Comparison of ENCODE assay signal across 21 cellular contexts in the genomic region with DNA sequence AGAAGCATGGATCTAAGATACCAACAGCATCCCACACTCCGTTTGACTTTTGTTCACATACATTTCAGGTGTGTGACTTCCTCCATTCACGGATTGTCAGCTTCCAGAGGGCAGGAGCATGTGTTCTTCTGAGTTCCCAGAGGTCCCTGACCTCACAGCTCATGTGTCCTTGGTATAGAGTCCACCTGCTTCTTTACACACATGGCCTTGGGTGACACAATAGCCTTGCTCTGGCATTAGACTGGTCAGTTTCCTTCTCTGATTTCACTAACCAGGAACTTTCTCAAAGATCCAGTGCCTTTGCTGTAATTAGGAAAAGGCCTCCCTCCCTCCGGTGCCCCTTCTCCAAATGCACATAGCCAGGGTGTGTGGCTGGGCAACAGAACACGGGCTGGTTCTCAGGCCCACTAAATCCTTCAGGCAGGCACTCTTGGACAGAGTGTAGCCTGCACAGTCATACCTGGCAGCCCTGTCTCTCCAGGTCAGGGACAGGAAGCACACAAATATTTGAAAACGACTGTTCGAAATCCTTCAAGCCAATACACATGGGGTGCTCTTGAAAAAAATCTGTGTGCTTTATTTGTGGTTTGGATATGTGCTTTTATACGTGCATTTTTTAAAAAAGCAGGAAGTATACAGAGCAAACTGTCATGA.
DNase-seq lines count a peak whose midpoint lies in the region; ATAC-seq, FAIRE-seq and TF ChIP-seq lines count a peak whose summit lies in the region.
"Had no signal": no experiment of that assay in that cellular context is flagged by ENCODE, and none has a peak within 500 bp of the region (broad histone marks: within the 10 kb centered on the region; RNA-seq: fewer than 3 reads in every experiment).

No MANE protein-coding gene starts in this region.

- ATAC-seq in activated CD8-positive, alpha-beta T cell treated with anti-CD3 and anti-CD28 coated beads, Interleukin-2, amount 10 ng/mL, durations not matched to agents 7 days and 5 days, result no peak
- ATAC-seq in activated CD8-positive, alpha-beta T cell treated with anti-CD3 and anti-CD28 coated beads for 36 hours, result no peak
- ATAC-seq in stimulated activated naive B cell treated with anti-CD40 and anti-IgM and Interleukin-4, amounts not matched to agents 10 μg/mL and 1 μg/mL and 100 μg/mL, for 72 hours (replicated peaks), result no peak

- CTCF ChIA-PET in activated CD8-positive, alpha-beta T cell treated with anti-CD3 and anti-CD28 coated beads, Interleukin-2, amount 10 ng/mL, durations not matched to agents 7 days and 5 days (lab: Charles Lee), result no interaction called here
- CTCF ChIA-PET in activated CD8-positive, alpha-beta T cell treated with anti-CD3 and anti-CD28 coated beads for 36 hours (lab: Charles Lee), result no interaction called here

- intact Hi-C loops in activated CD8-positive, alpha-beta T cell treated with anti-CD3 and anti-CD28 coated beads for 36 hours (cut with micrococcal nuclease), result no loop called here
- intact Hi-C loops in dendritic cell treated with granulocyte-macrophage colony-stimulating factor and Interleukin-4, amounts not matched to agents 40 ng/mL and 50 ng/mL, for 4 days (cut with micrococcal nuclease), result no loop called here

- FAIRE-seq in GM18507 (lab: Jason Lieb, UNC), result peak; percentile 15
- FAIRE-seq: D721Med, H54 had no signal

- H3K4me3 Mint-ChIP-seq in activated CD8-positive, alpha-beta T cell treated with anti-CD3 and anti-CD28 coated beads, Interleukin-2, amount 10 ng/mL, durations not matched to agents 7 days and 5 days, result no peak overlapping the region
- no peak overlapping the region for H3K4me3 Mint-ChIP-seq in activated CD8-positive, alpha-beta T cell treated with anti-CD3 and anti-CD28 coated beads for 36 hours
- H3K4me3 Mint-ChIP-seq in dendritic cell treated with granulocyte-macrophage colony-stimulating factor and Interleukin-4, amounts not matched to agents 40 ng/mL and 50 ng/mL, for 4 days, result no peak overlapping the region
- no peak overlapping the region for H3K4me3 Mint-ChIP-seq in osteocyte (ENCODE audit: unreplicated experiment)
- H3K4me3 Mint-ChIP-seq in stimulated activated naive B cell treated with anti-CD40 and anti-IgM and Interleukin-4, amounts not matched to agents 10 μg/mL and 1 μg/mL and 100 μg/mL, for 72 hours, result no peak overlapping the region

- H3K4me1 Mint-ChIP-seq in activated CD8-positive, alpha-beta T cell treated with anti-CD3 and anti-CD28 coated beads, Interleukin-2, amount 10 ng/mL, durations not matched to agents 7 days and 5 days (ENCODE audit: low read depth), result peaks cover 37% of the 10 kb centered on the region
- peaks cover 16% of the 10 kb centered on the region for H3K4me1 Mint-ChIP-seq in activated CD8-positive, alpha-beta T cell treated with anti-CD3 and anti-CD28 coated beads for 36 hours (ENCODE audit: low read depth)
- H3K4me1 Mint-ChIP-seq in dendritic cell treated with granulocyte-macrophage colony-stimulating factor and Interleukin-4, amounts not matched to agents 40 ng/mL and 50 ng/mL, for 4 days (ENCODE audit: low read depth), result peaks cover 20% of the 10 kb centered on the region
- H3K4me1 Mint-ChIP-seq in osteocyte (ENCODE audit: unreplicated experiment), result no peaks in the 10 kb centered on the region
- H3K4me1 Mint-ChIP-seq in stimulated activated naive B cell treated with anti-CD40 and anti-IgM and Interleukin-4, amounts not matched to agents 10 μg/mL and 1 μg/mL and 100 μg/mL, for 72 hours, result peaks cover 25 to 28% of the 10 kb centered on the region in 2 donors

- no peaks in the 10 kb centered on the region for H3K36me3 Mint-ChIP-seq in activated CD8-positive, alpha-beta T cell treated with anti-CD3 and anti-CD28 coated beads, Interleukin-2, amount 10 ng/mL, durations not matched to agents 7 days and 5 days (ENCODE audit: low read depth)
- no peaks in the 10 kb centered on the region for H3K36me3 Mint-ChIP-seq in activated CD8-positive, alpha-beta T cell treated with anti-CD3 and anti-CD28 coated beads for 36 hours (ENCODE audit: low read depth)
- no peaks in the 10 kb centered on the region for H3K36me3 Mint-ChIP-seq in dendritic cell treated with granulocyte-macrophage colony-stimulating factor and Interleukin-4, amounts not matched to agents 40 ng/mL and 50 ng/mL, for 4 days (ENCODE audit: low read depth)
- no peaks in the 10 kb centered on the region for H3K36me3 Mint-ChIP-seq in osteocyte (ENCODE audit: unreplicated experiment)
- H3K36me3 Mint-ChIP-seq in stimulated activated naive B cell treated with anti-CD40 and anti-IgM and Interleukin-4, amounts not matched to agents 10 μg/mL and 1 μg/mL and 100 μg/mL, for 72 hours, result no peaks in the 10 kb centered on the region

- no peaks in the 10 kb centered on the region for H3K9me3 Mint-ChIP-seq in activated CD8-positive, alpha-beta T cell treated with anti-CD3 and anti-CD28 coated beads, Interleukin-2, amount 10 ng/mL, durations not matched to agents 7 days and 5 days (ENCODE audit: insufficient read depth)
- H3K9me3 Mint-ChIP-seq in activated CD8-positive, alpha-beta T cell treated with anti-CD3 and anti-CD28 coated beads for 36 hours, result no peaks in the 10 kb centered on the region
- no peaks in the 10 kb centered on the region for H3K9me3 Mint-ChIP-seq in dendritic cell treated with granulocyte-macrophage colony-stimulating factor and Interleukin-4, amounts not matched to agents 40 ng/mL and 50 ng/mL, for 4 days
- H3K9me3 Mint-ChIP-seq in osteocyte (ENCODE audit: unreplicated experiment), result no peaks in the 10 kb centered on the region
- H3K9me3 Mint-ChIP-seq in stimulated activated naive B cell treated with anti-CD40 and anti-IgM and Interleukin-4, amounts not matched to agents 10 μg/mL and 1 μg/mL and 100 μg/mL, for 72 hours, result peaks cover 0 to 8% of the 10 kb centered on the region in 2 donors

- no peaks in the 10 kb centered on the region for H3K27me3 Mint-ChIP-seq in activated CD8-positive, alpha-beta T cell treated with anti-CD3 and anti-CD28 coated beads, Interleukin-2, amount 10 ng/mL, durations not matched to agents 7 days and 5 days (ENCODE audit: low read depth)
- H3K27me3 Mint-ChIP-seq in activated CD8-positive, alpha-beta T cell treated with anti-CD3 and anti-CD28 coated beads for 36 hours, result no peaks in the 10 kb centered on the region
- peaks cover 4% of the 10 kb centered on the region for H3K27me3 Mint-ChIP-seq in dendritic cell treated with granulocyte-macrophage colony-stimulating factor and Interleukin-4, amounts not matched to agents 40 ng/mL and 50 ng/mL, for 4 days
- peaks cover 93% of the 10 kb centered on the region for H3K27me3 Mint-ChIP-seq in osteocyte (ENCODE audit: unreplicated experiment)
- no peaks in the 10 kb centered on the region for H3K27me3 Mint-ChIP-seq in stimulated activated naive B cell treated with anti-CD40 and anti-IgM and Interleukin-4, amounts not matched to agents 10 μg/mL and 1 μg/mL and 100 μg/mL, for 72 hours

- H3K27ac Mint-ChIP-seq in activated CD8-positive, alpha-beta T cell treated with anti-CD3 and anti-CD28 coated beads, Interleukin-2, amount 10 ng/mL, durations not matched to agents 7 days and 5 days, result peak overlapping the region; percentile 56
- no peak overlapping the region for H3K27ac Mint-ChIP-seq in activated CD8-positive, alpha-beta T cell treated with anti-CD3 and anti-CD28 coated beads for 36 hours
- peak overlapping the region; percentile 21 for H3K27ac Mint-ChIP-seq in dendritic cell treated with granulocyte-macrophage colony-stimulating factor and Interleukin-4, amounts not matched to agents 40 ng/mL and 50 ng/mL, for 4 days
- H3K27ac Mint-ChIP-seq in osteocyte (ENCODE audit: unreplicated experiment), result no peak overlapping the region
- no peak overlapping the region for H3K27ac Mint-ChIP-seq in stimulated activated naive B cell treated with anti-CD40 and anti-IgM and Interleukin-4, amounts not matched to agents 10 μg/mL and 1 μg/mL and 100 μg/mL, for 72 hours

- POLR2A ChIA-PET in activated CD8-positive, alpha-beta T cell treated with anti-CD3 and anti-CD28 coated beads, Interleukin-2, amount 10 ng/mL, durations not matched to agents 7 days and 5 days (lab: Charles Lee), result no interaction called here
- POLR2A ChIA-PET in activated CD8-positive, alpha-beta T cell treated with anti-CD3 and anti-CD28 coated beads for 36 hours (lab: Charles Lee), result no interaction called here

- DNase-seq in activated CD8-positive, alpha-beta T cell treated with anti-CD3 and anti-CD28 coated beads, Interleukin-2, amount 10 ng/mL, durations not matched to agents 7 days and 5 days, result no peak
- no peak for DNase-seq in activated CD8-positive, alpha-beta T cell treated with anti-CD3 and anti-CD28 coated beads for 36 hours
- no peak for DNase-seq in GM18507 (ENCODE audit: extremely low spot score, insufficient read length, low read depth)
- peak; percentile 42 for DNase-seq in osteocyte (ENCODE audit: extremely low spot score, unreplicated experiment)
- no peak for DNase-seq in stimulated activated naive B cell treated with anti-CD40 and anti-IgM and Interleukin-4, amounts not matched to agents 10 μg/mL and 1 μg/mL and 100 μg/mL, for 72 hours
- no peak for DNase-seq in superior temporal gyrus (ENCODE audit: extremely low spot score)
- no peak for DNase-seq in activated effector memory CD4-positive, alpha-beta T cell treated with anti-CD3 and anti-CD28 coated beads, Interleukin-2, amount 50 U/mL, for 16 hours
- DNase-seq: Karpas-422; NCI-H1105 treated with DMSO at 0.1 percent for 48 hours; NCI-H146; NCI-H1930; NCI-H2107; NCI-H446 treated with DMSO at 0.1 percent for 48 hours; NCI-H526; NCI-H82; NK-92 treated with Interleukin-12 subunit alpha and Interleukin-12 subunit beta, amount 100 ng/mL, for 24 hours; PC-9; Right ventricle myocardium superior had no signal

- no peak for TF ChIP-seq CTCF in activated CD8-positive, alpha-beta T cell treated with anti-CD3 and anti-CD28 coated beads for 36 hours (IDR thresholded peaks at IDR 0.05)
- TF ChIP-seq CTCF in osteocyte (IDR thresholded peaks at IDR 0.05), result no peak

Comparison
In these comparisons a context has a peak if more than half of its experiments do, and no peak if none do; other contexts are left out.
1. H3K27ac Mint-ChIP-seq: peak in activated CD8-positive, alpha-beta T cell treated with anti-CD3 and anti-CD28 coated beads, Interleukin-2, amount 10 ng/mL, durations not matched to agents 7 days and 5 days (single experiment) and dendritic cell treated with granulocyte-macrophage colony-stimulating factor and Interleukin-4, amounts not matched to agents 40 ng/mL and 50 ng/mL, for 4 days (single experiment); none in activated CD8-positive, alpha-beta T cell treated with anti-CD3 and anti-CD28 coated beads for 36 hours (single experiment), osteocyte (single experiment) and stimulated activated naive B cell treated with anti-CD40 and anti-IgM and Interleukin-4, amounts not matched to agents 10 μg/mL and 1 μg/mL and 100 μg/mL, for 72 hours (single experiment).